8 cellular contexts compared by ENCODE assay signal in the genomic region with DNA sequence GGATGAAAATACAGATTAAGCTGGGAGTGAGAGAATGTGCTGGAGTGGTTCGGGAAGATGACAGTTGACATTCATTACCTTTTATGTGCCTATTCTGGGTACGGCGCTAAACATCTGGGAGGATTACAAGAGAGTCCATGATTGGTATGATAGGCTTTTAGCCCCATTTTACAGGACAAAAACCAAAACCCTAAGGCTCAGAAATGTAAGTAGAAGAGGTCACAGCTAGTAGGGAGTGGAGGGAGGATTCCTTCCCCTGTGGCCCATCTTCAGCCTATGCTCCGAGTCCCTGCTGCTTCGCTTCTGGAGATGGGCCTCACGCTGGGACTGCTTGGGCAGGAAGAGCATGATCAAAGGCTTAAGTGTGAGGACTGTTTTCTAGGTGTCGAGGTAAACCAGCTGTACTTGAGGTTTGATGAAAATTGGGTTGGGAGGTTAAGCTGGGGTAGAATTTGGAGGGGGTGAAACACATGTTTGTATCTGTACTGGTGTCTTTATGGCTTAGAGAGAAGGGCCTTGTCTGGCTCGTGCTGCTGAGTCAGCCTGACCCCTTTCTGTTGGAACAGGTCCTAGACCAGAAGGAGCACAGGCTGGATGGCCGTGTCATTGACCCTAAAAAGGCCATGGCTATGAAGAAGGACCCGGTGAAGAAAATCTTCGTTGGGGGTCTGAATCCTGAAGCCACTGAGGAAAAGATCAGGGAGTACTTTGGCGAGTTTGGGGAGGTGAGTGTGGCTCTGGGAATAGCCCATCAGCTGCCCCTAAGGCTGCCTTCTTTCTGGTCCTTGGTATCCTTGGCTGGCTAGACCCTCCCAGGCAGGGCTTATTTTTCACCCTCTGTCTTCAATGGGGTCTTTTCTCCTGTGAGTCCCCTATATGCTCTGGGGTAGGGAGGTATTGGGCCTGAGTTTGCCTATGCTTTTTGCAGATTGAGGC. TPM values are rescaled to one million over a fixed set of nuclear protein-coding genes. Genes with fewer than 3 reads are reported as not detected.
DNase-seq lines count a peak whose midpoint lies in the region; ATAC-seq and TF ChIP-seq lines count a peak whose summit lies in the region.

No MANE protein-coding gene starts in this region.

- peak overlapping the region; percentile 88 for H3K4me3 ChIP-seq in suprapubic skin

- H3K9me3 ChIP-seq in suprapubic skin: no peaks in the 10 kb centered on the region

- peaks cover 49% of the 10 kb centered on the region for H3K36me3 ChIP-seq in suprapubic skin

- no peaks in the 10 kb centered on the region for H3K9me3 Mint-ChIP-seq in activated CD8-positive, alpha-beta memory T cell treated with anti-CD3 and anti-CD28 coated beads, Interleukin-2, amount 10 ng/mL, durations not matched to agents 7 days and 5 days (ENCODE audit: low read depth)
- peaks cover 2% of the 10 kb centered on the region for H3K9me3 Mint-ChIP-seq in activated naive CD8-positive, alpha-beta T cell treated with anti-CD3 and anti-CD28 coated beads for 36 hours

- no peaks in the 10 kb centered on the region for H3K27me3 ChIP-seq in suprapubic skin

- peaks cover 2% of the 10 kb centered on the region for H3K27me3 Mint-ChIP-seq in activated CD8-positive, alpha-beta memory T cell treated with anti-CD3 and anti-CD28 coated beads, Interleukin-2, amount 10 ng/mL, durations not matched to agents 7 days and 5 days
- peaks cover 4% of the 10 kb centered on the region for H3K27me3 Mint-ChIP-seq in activated naive CD8-positive, alpha-beta T cell treated with anti-CD3 and anti-CD28 coated beads for 36 hours

- H3K27ac ChIP-seq in suprapubic skin: peak overlapping the region; percentile 20

- peak overlapping the region; percentile 79 for H3K27ac Mint-ChIP-seq in activated CD8-positive, alpha-beta memory T cell treated with anti-CD3 and anti-CD28 coated beads, Interleukin-2, amount 10 ng/mL, durations not matched to agents 7 days and 5 days
- H3K27ac Mint-ChIP-seq in activated naive CD8-positive, alpha-beta T cell treated with anti-CD3 and anti-CD28 coated beads for 36 hours: peak overlapping the region; percentile 84

- DNase-seq in activated CD8-positive, alpha-beta memory T cell treated with anti-CD3 and anti-CD28 coated beads, Interleukin-2, amount 10 ng/mL, durations not matched to agents 7 days and 5 days: no peak
- no peak for DNase-seq in activated CD8-positive, alpha-beta memory T cell treated with anti-CD3 and anti-CD28 coated beads, Interleukin-2, amount 50 U/mL, for 48 hours
- no peak for DNase-seq in activated naive CD8-positive, alpha-beta T cell treated with anti-CD3 and anti-CD28 coated beads for 36 hours
- peak; percentile 56 for DNase-seq in iris pigment epithelial cell (ENCODE audit: low read depth)
- peak in 1 of 2 donors; percentile 41 for DNase-seq in suprapubic skin (ENCODE audit: low spot score in 2 of 2)
- no peak for DNase-seq in stimulated activated CD8-positive, alpha-beta memory T cell treated with anti-CD3 and anti-CD28 coated beads, Interleukin-4, amount 100 ng/mL, for 48 hours
- no peak for DNase-seq in NCI-H446 treated with DMSO at 0.1 percent for 48 hours (lab: John Stamatoyannopoulos, UW)
- no peak for DNase-seq in effector CD8-positive, alpha-beta T cell (lab: John Stamatoyannopoulos, UW)

- ATAC-seq in activated CD8-positive, alpha-beta memory T cell treated with anti-CD3 and anti-CD28 coated beads, Interleukin-2, amount 10 ng/mL, durations not matched to agents 7 days and 5 days: no peak

- H3K4me3 Mint-ChIP-seq in activated CD8-positive, alpha-beta memory T cell treated with anti-CD3 and anti-CD28 coated beads, Interleukin-2, amount 10 ng/mL, durations not matched to agents 7 days and 5 days: peak overlapping the region; percentile 85
- H3K4me3 Mint-ChIP-seq in activated naive CD8-positive, alpha-beta T cell treated with anti-CD3 and anti-CD28 coated beads for 36 hours: peak overlapping the region; percentile 91

- peaks cover 43% of the 10 kb centered on the region for H3K4me1 ChIP-seq in suprapubic skin

- CTCF ChIA-PET in activated CD8-positive, alpha-beta memory T cell treated with anti-CD3 and anti-CD28 coated beads, Interleukin-2, amount 10 ng/mL, durations not matched to agents 7 days and 5 days (lab: Charles Lee): interaction anchor here (0.8 to 1.2 kb wide), 2 partner anchors 29 to 31 kb away, joined by 3 read pairs; no protein-coding TSS in a partner anchor

- H3K36me3 Mint-ChIP-seq in activated CD8-positive, alpha-beta memory T cell treated with anti-CD3 and anti-CD28 coated beads, Interleukin-2, amount 10 ng/mL, durations not matched to agents 7 days and 5 days: peaks cover 58% of the 10 kb centered on the region
- H3K36me3 Mint-ChIP-seq in activated naive CD8-positive, alpha-beta T cell treated with anti-CD3 and anti-CD28 coated beads for 36 hours: peaks cover 56% of the 10 kb centered on the region

- TF ChIP-seq CTCF in suprapubic skin (IDR thresholded peaks at IDR 0.05): no peak

- WGBS in suprapubic skin: 62% methylated on average over 12 of the region's 12 CpGs

- no peak for TF ChIP-seq POLR2A in suprapubic skin (IDR thresholded peaks at IDR 0.05)

- peaks cover 39% of the 10 kb centered on the region for H3K4me1 Mint-ChIP-seq in activated CD8-positive, alpha-beta memory T cell treated with anti-CD3 and anti-CD28 coated beads, Interleukin-2, amount 10 ng/mL, durations not matched to agents 7 days and 5 days
- H3K4me1 Mint-ChIP-seq in activated naive CD8-positive, alpha-beta T cell treated with anti-CD3 and anti-CD28 coated beads for 36 hours: peaks cover 56% of the 10 kb centered on the region

- TF ChIP-seq EP300 in suprapubic skin (IDR thresholded peaks at IDR 0.05): no peak

RNA-seq across cellular contexts. Expression of a gene that starts 2.1 kb away (rescaled TPM):
- 100 to 1,000 TPM; 268 to 391 TPM for total RNA-seq in activated CD8-positive, alpha-beta memory T cell treated with anti-CD3 and anti-CD28 coated beads, Interleukin-2, amount 10 ng/mL, durations not matched to agents 7 days and 5 days
- total RNA-seq in activated naive CD8-positive, alpha-beta T cell treated with anti-CD3 and anti-CD28 coated beads for 36 hours: 100 to 1,000 TPM; 599 to 600 TPM
- total RNA-seq in suprapubic skin: 100 to 1,000 TPM in 1 of 4 donors, 10 to 100 TPM in 3; 57.0 to 113 (median 83.1) TPM

RNA-seq across cellular contexts. Expression of a gene that starts 19.3 kb away (rescaled TPM):
- not detected for total RNA-seq in activated CD8-positive, alpha-beta memory T cell treated with anti-CD3 and anti-CD28 coated beads, Interleukin-2, amount 10 ng/mL, durations not matched to agents 7 days and 5 days
- not detected for total RNA-seq in activated naive CD8-positive, alpha-beta T cell treated with anti-CD3 and anti-CD28 coated beads for 36 hours
- total RNA-seq in suprapubic skin: under 1 TPM in 1 of 4 donors, not detected in 3; 0.49 TPM

RNA-seq across cellular contexts. Expression of a gene that starts 26.2 kb away (rescaled TPM):
- total RNA-seq in activated CD8-positive, alpha-beta memory T cell treated with anti-CD3 and anti-CD28 coated beads, Interleukin-2, amount 10 ng/mL, durations not matched to agents 7 days and 5 days: 100 to 1,000 TPM; 117 to 120 TPM
- total RNA-seq in activated naive CD8-positive, alpha-beta T cell treated with anti-CD3 and anti-CD28 coated beads for 36 hours: 10 to 100 TPM; 47.4 to 54.8 TPM
- total RNA-seq in suprapubic skin: 10 to 100 TPM; 27.1 to 50.5 (median 35.7) TPM

RNA-seq across cellular contexts. Expression of a gene that starts 52.7 kb away (rescaled TPM):
- total RNA-seq in activated CD8-positive, alpha-beta memory T cell treated with anti-CD3 and anti-CD28 coated beads, Interleukin-2, amount 10 ng/mL, durations not matched to agents 7 days and 5 days: 100 to 1,000 TPM; 144 to 168 TPM
- 100 to 1,000 TPM; 349 to 354 TPM for total RNA-seq in activated naive CD8-positive, alpha-beta T cell treated with anti-CD3 and anti-CD28 coated beads for 36 hours
- 100 to 1,000 TPM in 3 of 4 donors, 10 to 100 TPM in 1; 75.8 to 278 (median 210) TPM for total RNA-seq in suprapubic skin
